ENCODE assay signal across 9 cellular contexts in genomic region chr16:57277586-57277985, GRCh38.
DNase-seq lines count a peak whose midpoint lies in the region; ATAC-seq lines count a peak whose summit lies in the region.
"Had no signal": no experiment of that assay in that cellular context is flagged by ENCODE, and none has a peak within 500 bp of the region (broad histone marks: within the 10 kb centered on the region; RNA-seq: fewer than 3 reads in every experiment).

No MANE protein-coding gene starts in this region.

- ATAC-seq in HG03108 (IDR thresholded peaks at IDR 0.05; ENCODE audit: unreplicated experiment) (no peak), HG03342 (IDR thresholded peaks at IDR 0.05; ENCODE audit: unreplicated experiment) (no peak)
- ATAC-seq: pancreas had no signal

- peak; percentile 14 for DNase-seq in NCI-H2107 treated with DMSO at 0.1 percent for 48 hours (lab: John Stamatoyannopoulos, UW; ENCODE audit: unreplicated experiment)
- DNase-seq in NCI-H2107 (lab: John Stamatoyannopoulos, UW): no peak
- peak; percentile 35 for DNase-seq in T follicular helper cell (ENCODE audit: low read depth)
- no peak for DNase-seq in caudate nucleus (lab: John Stamatoyannopoulos, UW)
- DNase-seq in stimulated activated CD4-positive, alpha-beta T cell treated with anti-CD3 and anti-CD28 coated beads, Interleukin-1b, Interleukin-23, amount 100 ng/mL, for 48 hours: peak; percentile 67
- no peak for DNase-seq in AML-193 (lab: John Stamatoyannopoulos, UW)

- H3K27ac ChIP-seq in caudate nucleus (ENCODE audit: low read depth, low read length): peak overlapping the region; percentile 88
- H3K27ac ChIP-seq: pancreas had no signal

Comparison
In these comparisons a context has a peak if more than half of its experiments do, and no peak if none do; other contexts are left out.
1. DNase-seq: peak in NCI-H2107 treated with DMSO at 0.1 percent for 48 hours (single experiment), T follicular helper cell (single experiment) and stimulated activated CD4-positive, alpha-beta T cell treated with anti-CD3 and anti-CD28 coated beads, Interleukin-1b, Interleukin-23, amount 100 ng/mL, for 48 hours (single experiment); none in NCI-H2107 (single experiment), caudate nucleus (0 of 61) and AML-193 (0 of 2).